In the genomic region with DNA sequence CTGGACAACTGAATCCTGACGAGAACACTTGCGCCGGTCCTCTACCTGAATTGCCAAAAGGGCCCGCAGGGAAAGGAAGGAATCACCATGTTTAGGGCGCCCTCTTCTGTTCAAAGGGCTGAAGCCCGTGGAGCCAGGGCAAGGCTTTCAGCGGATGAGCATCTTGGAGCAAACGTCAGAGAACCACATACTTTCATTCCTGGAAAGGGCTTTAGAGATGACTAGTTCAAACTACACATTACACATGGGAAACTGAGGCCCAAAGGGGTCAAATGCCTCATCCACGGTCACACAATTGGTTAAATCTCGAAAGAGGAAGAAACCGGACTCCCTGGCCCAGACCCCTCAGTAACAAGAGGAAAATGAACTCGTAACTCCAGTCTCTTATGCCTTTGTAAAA, we compare ENCODE assay signal across 8 cellular contexts. TPM values are rescaled to one million over a fixed set of nuclear protein-coding genes. Genes with fewer than 3 reads are reported as not detected.
A peak's percentile ranks its signal among the peaks of the same experiment; 100 is the strongest.
DNase-seq lines count a peak whose midpoint lies in the region; ATAC-seq, FAIRE-seq and TF ChIP-seq lines count a peak whose summit lies in the region.

No MANE protein-coding gene starts in this region.

- 36% methylated on average over 12 of the region's 12 CpGs; no CpG with 5 or more reads in 1 of the 2 experiments for WGBS in H1 (ENCODE audit: extremely low coverage in 1 of 2, insufficient coverage in 1 of 2, insufficient read length in 1 of 2, insufficient replicate concordance in 2 of 2, low coverage in 1 of 2, low lambda C conversion rate in 2 of 2, missing lambda C conversion rate in 1 of 2), 2 experiments

- no peak for TF ChIP-seq POLR2A in H1 (IDR thresholded peaks at IDR 0.05; ENCODE audit: control extremely low read depth in 1 of 2, low read depth in 2 of 2, low read length in 2 of 2)

- no peaks in the 10 kb centered on the region for H3K9me3 ChIP-seq in H1 (ENCODE audit: insufficient read depth in 2 of 2, low read depth in 1 of 2, low read length in 1 of 2)

- H3K23ac ChIP-seq in H1 (ENCODE audit: insufficient read length), result no peak overlapping the region

- H2BK15ac ChIP-seq in H1 (ENCODE audit: low read length), result no peak overlapping the region

- H2AK5ac ChIP-seq in H1 (ENCODE audit: low read depth, low read length), result no peak overlapping the region

- CTCF ChIA-PET in H1 (lab: Charles Lee; ENCODE audit: partially characterized antibody), result interaction anchor here (0.7 to 1.7 kb wide), 15 partner anchors 10 to 239 kb away, joined by 3 to 9 read pairs (median 4); a partner anchor contains a TSS

- POLR2A ChIA-PET in H1 (lab: Charles Lee; ENCODE audit: partially characterized antibody), result interaction anchor here (1.3 to 2.7 kb wide), 2 partner anchors 11 to 139 kb away, joined by 3 to 10 read pairs; a partner anchor contains a TSS

- no peak overlapping the region for H3K18ac ChIP-seq in H1 (ENCODE audit: extremely low read depth, low read length)

- H3K79me2 ChIP-seq in H1 (ENCODE audit: control insufficient read depth in 1 of 2, insufficient read depth in 2 of 2, low read length in 2 of 2), result no peaks in the 10 kb centered on the region

- no peak overlapping the region for H4K91ac ChIP-seq in H1 (replicated peaks; ENCODE audit: insufficient read length, low read length)

- TF ChIP-seq CTCF in H1 (IDR thresholded peaks at IDR 0.05; ENCODE audit: control extremely low read depth in 1 of 3, insufficient read depth in 1 of 3, low read depth in 1 of 3, low read length in 3 of 3), result peak; percentile 83 to 97 (median 93)

- H3K9ac ChIP-seq in H1 (replicated peaks in 1 of 4; ENCODE audit: extremely low read depth in 1 of 4, low read depth in 3 of 4, low read length in 3 of 4), result no peak overlapping the region

- H3K27ac ChIP-seq in H1 (ENCODE audit: low read depth, low read length), result no peak overlapping the region

- H3K4me1 ChIP-seq in H1 (replicated peaks in 1 of 4; ENCODE audit: control insufficient read depth in 3 of 4, insufficient read depth in 4 of 4, low read length in 3 of 4), result no peaks in the 10 kb centered on the region

- no peaks in the 10 kb centered on the region for H4K20me1 ChIP-seq in H1 (replicated peaks in 1 of 2; ENCODE audit: control insufficient read depth in 1 of 2, insufficient read depth in 2 of 2, low read length in 2 of 2)

- H2AFZ ChIP-seq in H1 (ENCODE audit: low read length), result peak overlapping the region; percentile 100

- H3K14ac ChIP-seq in H1 (ENCODE audit: insufficient read length), result no peak overlapping the region

- no peak for TF ChIP-seq EP300 in H1 (IDR thresholded peaks at IDR 0.05; ENCODE audit: borderline replicate concordance in 1 of 2, low read depth in 2 of 2, low read length in 2 of 2)

- H3K36me3 ChIP-seq in H1 (ENCODE audit: control insufficient read depth in 2 of 4, insufficient read depth in 4 of 4, low read length in 3 of 4), result no peaks in the 10 kb centered on the region

- TF ChIP-seq RAD21 in H1 (IDR thresholded peaks at IDR 0.05 in 1 of 2, conservative IDR thresholded peaks at IDR 0.05 in 1 of 2; ENCODE audit: low read depth in 2 of 2, low read length in 2 of 2), result peak; percentile 93 to 98

- no peak overlapping the region for H4K5ac ChIP-seq in H1 (ENCODE audit: insufficient read length, low read depth, low read length)

- H3K27me3 ChIP-seq in H1 (replicated peaks in 1 of 4; ENCODE audit: control insufficient read depth in 3 of 4, extremely low read depth in 1 of 4, insufficient read depth in 3 of 4, low read length in 3 of 4), result no peaks in the 10 kb centered on the region; a peak in 1 of 7 replicates

- 0 out of 4 replicates have a peak overlapping the region, but pooled peaks of 1 of the 2 experiments have one; percentile 36 for H3K4me2 ChIP-seq in H1 (ENCODE audit: insufficient read depth in 1 of 2, low read depth in 2 of 2, low read length in 2 of 2)

- no peak overlapping the region for H2BK12ac ChIP-seq in H1 (ENCODE audit: low read depth, low read length)

- H2BK20ac ChIP-seq in H1 (ENCODE audit: low read length), result no peak overlapping the region

- ATAC-seq in HG03432 (IDR thresholded peaks at IDR 0.05; ENCODE audit: unreplicated experiment) (peak; percentile 61), GM19328 (IDR thresholded peaks at IDR 0.05; ENCODE audit: unreplicated experiment) (no peak)

- H3K79me1 ChIP-seq in H1 (ENCODE audit: low read depth, low read length), result no peaks in the 10 kb centered on the region

- H2BK5ac ChIP-seq in H1 (ENCODE audit: low read depth, low read length), result no peak overlapping the region

- H3K23me2 ChIP-seq in H1 (ENCODE audit: low read depth, low read length), result no peaks in the 10 kb centered on the region

- no peak overlapping the region for H2BK120ac ChIP-seq in H1 (replicated peaks; ENCODE audit: low read depth, low read length)

- H3K56ac ChIP-seq in H1 (replicated peaks; ENCODE audit: insufficient read length, low read depth, low read length), result no peak overlapping the region

- no peak overlapping the region for H3K4ac ChIP-seq in H1 (replicated peaks; ENCODE audit: insufficient read length, low read depth, low read length)

- DNase-seq in ELF-1 (ENCODE audit: low read depth, low spot score), result peak; percentile 91
- peak; percentile 19 for DNase-seq in NCI-H524 treated with DMSO at 0.1 percent for 48 hours (lab: John Stamatoyannopoulos, UW)
- DNase-seq in activated CD4-positive, alpha-beta T cell treated with anti-CD3 and anti-CD28 coated beads, Interleukin-2, amount 50 U/mL, for 48 hours, result peak; percentile 64 to 76
- DNase-seq in H1 (ENCODE audit: low read depth in 1 of 2, low spot score in 2 of 2), result peak; percentile 50 to 88
- DNase-seq in midbrain (lab: John Stamatoyannopoulos, UW), result peak; percentile 75
- DNase-seq in stimulated activated naive CD4-positive, alpha-beta T cell (lab: John Stamatoyannopoulos, UW), result peak in 5 of 6 experiments; percentile 8 to 52 (median 15)

- peak; percentile 91 for FAIRE-seq in H1 (lab: Jason Lieb, UNC)

- H3K4me3 ChIP-seq in H1 (ENCODE audit: extremely low read depth in 1 of 4, insufficient read depth in 2 of 4, low read depth in 3 of 4, low read length in 4 of 4), result no peak overlapping the region

- H4K8ac ChIP-seq in H1 (ENCODE audit: extremely low read depth, insufficient read depth, low read length), result no peak overlapping the region

TF ChIP-seq in H1, 55 proteins besides CTCF, POLR2A, EP300 and RAD21:
- TF ChIP-seq CEBPB (IDR thresholded peaks at IDR 0.05; ENCODE audit: low read depth, low read length) (peak; percentile 12; the same call in 1 of the 2 replicates), SIN3A (conservative IDR thresholded peaks at IDR 0.05 in 1 of 2, IDR thresholded peaks at IDR 0.05 in 1 of 2; ENCODE audit: low read depth in 1 of 2, low read length in 2 of 2) (0 out of 4 replicates have a peak, but pooled peaks of 1 of the 2 experiments have one; percentile 55), FOSL1 (IDR thresholded peaks at IDR 0.05; ENCODE audit: insufficient read depth, low read depth, low read length) (no peak), YY1 (IDR thresholded peaks at IDR 0.05; ENCODE audit: low read depth, low read length) (peak; percentile 50; the same call in 1 of the 2 replicates), JUND (IDR thresholded peaks at IDR 0.05; ENCODE audit: low read length) (peak; percentile 26; the same call in 1 of the 2 replicates)
TF ChIP-seq in H1: peak in this region for 4.

RNA-seq across cellular contexts. Expression of a gene that starts 11.5 kb away (rescaled TPM):
- 12.1 and 14.3 TPM in 2 replicates for total RNA-seq in H1 (2021; fragmentation: NEBNext Ultra II Directional; extraction: Animal tissue kit (Norgen Biotek cat#: 25700))
- 13.2 and 15.8 TPM in 2 replicates for polyA plus RNA-seq in H1 (2011; rRNA removed)
- polyA plus RNA-seq in H1 (2011; cell fraction: cytosol; rRNA removed), result 18.4 TPM
- 52.3 TPM for polyA plus RNA-seq in H1 (2011; cell fraction: nucleus; rRNA removed)
- 13.1 to 17.7 TPM (median 16.2 TPM) in 4 replicates for polyA plus RNA-seq in H1 (2012, experiment 1 of 2)
- 4.8 TPM for polyA plus RNA-seq in H1 (2012, experiment 2 of 2)
- 6.6 TPM for polyA plus RNA-seq in H1 (2013, experiment 1 of 2)
- polyA plus RNA-seq in H1 (2013, experiment 2 of 2), result 6.6 TPM
- polyA minus RNA-seq in H1 (2011; rRNA and poly(A)+ RNA removed), result 27.0 and 28.4 TPM in 2 replicates
- 9.2 TPM for polyA minus RNA-seq in H1 (2011; cell fraction: cytosol; rRNA and poly(A)+ RNA removed)
- polyA minus RNA-seq in H1 (2011; cell fraction: nucleus; rRNA and poly(A)+ RNA removed), result 17.6 TPM

Comparison
In these comparisons a context has a peak if more than half of its experiments do, and no peak if none do; other contexts are left out.
1. DNase-seq: peak in every context shown above with its lines; median percentile 91 in ELF-1; 75 in midbrain; 70 in activated CD4-positive, alpha-beta T cell treated with anti-CD3 and anti-CD28 coated beads, Interleukin-2, amount 50 U/mL, for 48 hours; 69 in H1; 19 in NCI-H524 treated with DMSO at 0.1 percent for 48 hours; 15 in stimulated activated naive CD4-positive, alpha-beta T cell.